ENCODE assay signal across 19 cellular contexts in genomic region chr20:32071395-32072167, GRCh38. TPM values are rescaled to one million over a fixed set of nuclear protein-coding genes. Genes with fewer than 3 reads are reported as not detected.
DNase-seq lines count a peak whose midpoint lies in the region; ATAC-seq and TF ChIP-seq lines count a peak whose summit lies in the region.
"Had no signal": no experiment of that assay in that cellular context is flagged by ENCODE, and none has a peak within 500 bp of the region (broad histone marks: within the 10 kb centered on the region; RNA-seq: fewer than 3 reads in every experiment).

No MANE protein-coding gene starts in this region.

- H3K27ac ChIP-seq in SK-N-SH (ENCODE audit: low read depth in 2 of 2, low read length in 1 of 2) (no peak overlapping the region), SU-DHL-6 (ENCODE audit: low read depth, low read length) (peak overlapping the region; percentile 87; the same call in 1 of the 2 replicates), neutrophil (peak overlapping the region; percentile 100), ascending aorta (no peak overlapping the region)
- H3K27ac ChIP-seq: 22Rv1 had no signal

- H3K27me3 ChIP-seq in SK-N-SH (ENCODE audit: insufficient read depth): no peaks in the 10 kb centered on the region; the same call in none of the 2 replicates
- no peaks in the 10 kb centered on the region for H3K27me3 ChIP-seq in SU-DHL-6 (ENCODE audit: low read length)
- H3K27me3 ChIP-seq in neutrophil: no peaks in the 10 kb centered on the region
- no peaks in the 10 kb centered on the region for H3K27me3 ChIP-seq in ascending aorta
- H3K27me3 ChIP-seq: BE2C had no signal

- peaks cover 4% of the 10 kb centered on the region for H3F3A ChIP-seq in SK-N-SH (replicated peaks; ENCODE audit: insufficient read depth)
- peaks cover 29% of the 10 kb centered on the region for H3F3A ChIP-seq in SU-DHL-6 (ENCODE audit: insufficient read depth)

- TF ChIP-seq EP300 in SK-N-SH (IDR thresholded peaks at IDR 0.05; ENCODE audit: borderline replicate concordance in 1 of 2, low read depth in 1 of 2, low read length in 1 of 2): no peak

- DNase-seq in SK-N-SH (no peak), ascending aorta (ENCODE audit: low spot score in 2 of 2) (no peak), HUDEP-2 (lab: John Stamatoyannopoulos, UW; ENCODE audit: unreplicated experiment in 76 of 76) (no peak)
- no peak for DNase-seq in activated T-cell treated with anti-CD3 and anti-CD28 coated beads, Interleukin-2, amount 50 U/mL, for 48 hours
- DNase-seq: BE2C; CD4-positive, alpha-beta T cell; NCI-H1092; NCI-H1417 treated with DMSO at 0.1 percent for 48 hours; NCI-H1694 treated with DMSO at 0.1 percent for 48 hours; NCI-H2171 treated with DMSO at 0.1 percent for 48 hours; NCI-H524; NCI-H748 treated with DMSO at 0.1 percent for 48 hours; SIG-M5 had no signal

- H3K4me2 ChIP-seq in SK-N-SH (no peak overlapping the region), SU-DHL-6 (ENCODE audit: low read depth, low read length, poor library complexity, severe bottlenecking) (no peak overlapping the region)

- TF ChIP-seq CTCF in SK-N-SH (IDR thresholded peaks at IDR 0.05): no peak
- no peak for TF ChIP-seq CTCF in SU-DHL-6 (IDR thresholded peaks at IDR 0.05; ENCODE audit: insufficient read depth, low read length, poor library complexity, severe bottlenecking)
- no peak for TF ChIP-seq CTCF in neutrophil (IDR thresholded peaks at IDR 0.05)
- no peak for TF ChIP-seq CTCF in ascending aorta (IDR thresholded peaks at IDR 0.05)

- H3K9me3 ChIP-seq in SK-N-SH: no peaks in the 10 kb centered on the region
- no peaks in the 10 kb centered on the region for H3K9me3 ChIP-seq in SU-DHL-6 (ENCODE audit: insufficient read depth, low read length)
- H3K9me3 ChIP-seq in neutrophil: peaks cover 4% of the 10 kb centered on the region
- no peaks in the 10 kb centered on the region for H3K9me3 ChIP-seq in ascending aorta
- H3K9me3 ChIP-seq: BE2C had no signal

- CTCF ChIA-PET in SK-N-SH (lab: Yijun Ruan, JAX): interaction anchor here (0.7 to 1.1 kb wide), 2 partner anchors 15 to 20 kb away, joined by 3 read pairs; no protein-coding TSS in a partner anchor

- 0 out of 2 replicates have a peak overlapping the region, but pooled peaks have one; percentile 50 for H2AFZ ChIP-seq in SK-N-SH (ENCODE audit: low read depth)
- H2AFZ ChIP-seq in SU-DHL-6 (ENCODE audit: low read depth, low read length, severe bottlenecking): no peak overlapping the region

- 72% methylated on average over 11 of the region's 17 CpGs for WGBS in SK-N-SH (ENCODE audit: low lambda C conversion rate)

- no peaks in the 10 kb centered on the region for H4K20me1 ChIP-seq in SK-N-SH (ENCODE audit: insufficient read depth)
- no peaks in the 10 kb centered on the region for H4K20me1 ChIP-seq in SU-DHL-6 (ENCODE audit: low read depth, low read length)

- no peak overlapping the region for H3K4me3 ChIP-seq in SK-N-SH (ENCODE audit: low read depth in 2 of 2, low read length in 1 of 2)
- no peak overlapping the region for H3K4me3 ChIP-seq in SU-DHL-6 (ENCODE audit: insufficient read depth, low read length, poor library complexity, severe bottlenecking)
- peak overlapping the region; percentile 19 to 45 for H3K4me3 ChIP-seq in neutrophil (ENCODE audit: low read depth in 1 of 2, low read length in 1 of 2)
- H3K4me3 ChIP-seq in ascending aorta: no peak overlapping the region

- TF ChIP-seq RAD21 in SK-N-SH (IDR thresholded peaks at IDR 0.05; ENCODE audit: low read length): no peak

- H3K9ac ChIP-seq in SK-N-SH (no peak overlapping the region), SU-DHL-6 (ENCODE audit: low read length) (no peak overlapping the region)

- H3K9me2 ChIP-seq in SK-N-SH: no peaks in the 10 kb centered on the region
- H3K9me2 ChIP-seq in SU-DHL-6 (replicated peaks; ENCODE audit: insufficient read depth, low read length): no peaks in the 10 kb centered on the region

- H3K79me2 ChIP-seq in SK-N-SH (ENCODE audit: insufficient read depth): no peaks in the 10 kb centered on the region
- peaks cover 5% of the 10 kb centered on the region for H3K79me2 ChIP-seq in SU-DHL-6 (ENCODE audit: insufficient read depth, low read length)

- POLR2A ChIA-PET in SK-N-SH (lab: Yijun Ruan, JAX): no interaction called here

- H3K4me1 ChIP-seq in SK-N-SH (ENCODE audit: control insufficient read depth in 1 of 2, insufficient read depth in 2 of 2, low read depth in 1 of 2, low read length in 1 of 2) (no peaks in the 10 kb centered on the region; a peak in 1 of 4 replicates), neutrophil (ENCODE audit: control insufficient read depth in 1 of 2, insufficient read depth in 1 of 2, low read depth in 1 of 2, low read length in 1 of 2) (peaks cover 59 to 67% of the 10 kb centered on the region in 2 experiments), ascending aorta (no peaks in the 10 kb centered on the region)
- H3K4me1 ChIP-seq: BE2C had no signal

- intact Hi-C loops in ascending aorta (cut with DNase I): no loop called here

- ATAC-seq in SK-N-SH treated with all-trans-retinoic acid at 6 μM for 48 hours: no peak
- ATAC-seq: HCT116 had no signal

- no peaks in the 10 kb centered on the region for H3K36me3 ChIP-seq in SK-N-SH (replicated peaks in 1 of 2; ENCODE audit: control insufficient read depth in 1 of 2, insufficient read depth in 2 of 2, low read length in 1 of 2)
- H3K36me3 ChIP-seq in SU-DHL-6 (ENCODE audit: low read length): 0 out of 2 replicates have a peak, but pooled peaks cover 3% of the 10 kb centered on the region
- peaks cover 80% of the 10 kb centered on the region for H3K36me3 ChIP-seq in neutrophil
- no peaks in the 10 kb centered on the region for H3K36me3 ChIP-seq in ascending aorta
- H3K36me3 ChIP-seq: BE2C had no signal

TF ChIP-seq in SK-N-SH, 30 proteins besides CTCF, POLR2A, EP300 and RAD21:
- TF ChIP-seq ELF1 (IDR thresholded peaks at IDR 0.05) (no peak), NRF1 (IDR thresholded peaks at IDR 0.05; ENCODE audit: low read depth, low read length) (no peak), YY1 (IDR thresholded peaks at IDR 0.05; ENCODE audit: low read depth) (no peak), POLR2AphosphoS5 (IDR thresholded peaks at IDR 0.05; ENCODE audit: low read depth, low read length) (no peak)

TF ChIP-seq in SK-N-SH treated with all-trans-retinoic acid at 6 μM for 48 hours, 23 proteins besides CTCF, POLR2A, EP300 and RAD21 (continues in another document):
- TF ChIP-seq ZNF565 (CRISPR knock-in tag; conservative IDR thresholded peaks at IDR 0.05; ENCODE audit: low read depth) (no peak), ZFP30 (CRISPR knock-in tag; IDR thresholded peaks at IDR 0.05) (no peak), SNAI2 (CRISPR knock-in tag; IDR thresholded peaks at IDR 0.05) (no peak), OSR1 (CRISPR knock-in tag; IDR thresholded peaks at IDR 0.05) (no peak), TCF4 (CRISPR knock-in tag; IDR thresholded peaks at IDR 0.05; ENCODE audit: borderline replicate concordance) (no peak), TSHZ2 (CRISPR knock-in tag; IDR thresholded peaks at IDR 0.05) (no peak), ESRRG (CRISPR knock-in tag; IDR thresholded peaks at IDR 0.05) (no peak), BACH2 (CRISPR knock-in tag; IDR thresholded peaks at IDR 0.05; ENCODE audit: borderline replicate concordance) (no peak), RARB (CRISPR knock-in tag; IDR thresholded peaks at IDR 0.05) (no peak), ZC3H10 (CRISPR knock-in tag; IDR thresholded peaks at IDR 0.05) (no peak), GLIS3 (CRISPR knock-in tag; IDR thresholded peaks at IDR 0.05) (no peak)
- TF ChIP-seq, protein P1, sequence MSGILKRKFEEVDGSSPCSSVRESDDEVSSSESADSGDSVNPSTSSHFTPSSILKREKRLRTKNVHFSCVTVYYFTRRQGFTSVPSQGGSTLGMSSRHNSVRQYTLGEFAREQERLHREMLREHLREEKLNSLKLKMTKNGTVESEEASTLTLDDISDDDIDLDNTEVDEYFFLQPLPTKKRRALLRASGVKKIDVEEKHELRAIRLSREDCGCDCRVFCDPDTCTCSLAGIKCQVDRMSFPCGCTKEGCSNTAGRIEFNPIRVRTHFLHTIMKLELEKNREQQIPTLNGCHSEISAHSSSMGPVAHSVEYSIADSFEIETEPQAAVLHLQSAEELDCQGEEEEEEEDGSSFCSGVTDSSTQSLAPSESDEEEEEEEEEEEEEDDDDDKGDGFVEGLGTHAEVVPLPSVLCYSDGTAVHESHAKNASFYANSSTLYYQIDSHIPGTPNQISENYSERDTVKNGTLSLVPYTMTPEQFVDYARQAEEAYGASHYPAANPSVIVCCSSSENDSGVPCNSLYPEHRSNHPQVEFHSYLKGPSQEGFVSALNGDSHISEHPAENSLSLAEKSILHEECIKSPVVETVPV (CRISPR knock-in tag; IDR thresholded peaks at IDR 0.05): no peak

RNA-seq across cellular contexts. Expression of gene HCK, which starts 19.5 kb away (rescaled TPM):
- polyA plus RNA-seq in SK-N-SH (2012; rRNA removed): not detected in 2 replicates
- not detected in 2 replicates for polyA plus RNA-seq in SK-N-SH (2012; cell fraction: cytosol; rRNA removed)
- polyA plus RNA-seq in SK-N-SH (2012; cell fraction: nucleus; rRNA removed): not detected in 2 replicates
- 16.8 TPM for total RNA-seq in ascending aorta
- total RNA-seq: Daoy had no signal

RNA-seq across cellular contexts. Expression of gene TM9SF4, which starts 37.9 kb away (rescaled TPM):
- polyA plus RNA-seq in SK-N-SH (2012; rRNA removed): 61.0 and 67.8 TPM in 2 replicates
- 40.5 and 43.7 TPM in 2 replicates for polyA plus RNA-seq in SK-N-SH (2012; cell fraction: cytosol; rRNA removed)
- 69.3 and 83.9 TPM in 2 replicates for polyA plus RNA-seq in SK-N-SH (2012; cell fraction: nucleus; rRNA removed)
- total RNA-seq in ascending aorta: 29.2 TPM

Comparison
In these comparisons a context has a peak if more than half of its experiments do, and no peak if none do; other contexts are left out.
1. H3K27ac ChIP-seq: peak in SU-DHL-6 (single experiment) and neutrophil (single experiment); none in SK-N-SH (0 of 2) and ascending aorta (0 of 2).
2. H3K4me3 ChIP-seq: peak in neutrophil (2 of 2); none in SK-N-SH (0 of 2), SU-DHL-6 (single experiment) and ascending aorta (0 of 2).